In the genomic region with DNA sequence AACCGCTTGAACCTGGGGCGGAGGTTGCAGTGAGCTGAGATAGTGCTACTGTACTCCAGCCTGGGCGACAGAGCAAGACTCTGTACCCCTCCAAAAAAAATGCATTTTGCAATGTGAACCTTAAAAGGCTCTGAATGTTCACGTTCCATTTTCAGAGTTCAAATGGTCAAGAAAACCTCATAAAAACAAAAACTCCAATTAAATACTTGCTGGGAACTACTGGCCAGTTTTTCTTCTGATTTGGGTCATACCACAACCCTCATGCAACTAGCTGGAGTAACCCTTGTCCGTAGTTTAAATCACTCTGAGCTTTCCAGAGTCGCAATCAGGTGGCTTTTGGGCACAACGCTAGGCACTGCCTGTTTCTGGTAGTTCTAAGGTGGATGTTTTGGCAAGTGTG, we compare ENCODE assay signal across 23 cellular contexts.
"Had no signal": no experiment of that assay in that cellular context is flagged by ENCODE, and none has a peak within 500 bp of the region (broad histone marks: within the 10 kb centered on the region; RNA-seq: fewer than 3 reads in every experiment).

No MANE protein-coding gene starts in this region.

- H3K27ac ChIP-seq: neural progenitor cell, ovary, parathyroid adenoma, psoas muscle, right lobe of liver, sigmoid colon, stomach, thoracic aorta, thyroid gland, tibial nerve, upper lobe of left lung, vagina had no signal

- H3K4me3 ChIP-seq: neural progenitor cell, ovary, psoas muscle, right lobe of liver, sigmoid colon, stomach, thoracic aorta, thyroid gland, tibial nerve, upper lobe of left lung, vagina had no signal

- H3K27me3 ChIP-seq: ovary, right lobe of liver, thyroid gland, tibial nerve, upper lobe of left lung, vagina had no signal

- DNase-seq: occipital lobe; ovary; posterior cingulate gyrus; psoas muscle; right cardiac atrium; right lobe of liver; sigmoid colon; small intestine; stimulated activated CD4-positive, alpha-beta T cell treated with anti-CD3 and anti-CD28 coated beads, Interleukin-15, amount 100 ng/mL, for 24 hours; stimulated activated CD4-positive, alpha-beta T cell treated with anti-CD3 and anti-CD28 coated beads, Interleukin-2, amount 100 ng/mL, for 24 hours; stimulated activated CD4-positive, alpha-beta T cell treated with anti-CD3 and anti-CD28 coated beads, Interleukin-2, amount 100 ng/mL, for 48 hours; stimulated activated CD4-positive, alpha-beta T cell treated with anti-CD3 and anti-CD28 coated beads, Interleukin-4, amount 100 ng/mL, for 24 hours; stimulated activated naive B cell treated with anti-CD40 and anti-IgM and Interleukin-4, amounts not matched to agents 10 μg/mL and 1 μg/mL and 100 μg/mL, for 72 hours; stimulated activated naive CD4-positive, alpha-beta T cell treated with Interleukin-2 at 50 U/mL for 16 hours; stomach; thyroid gland; upper lobe of left lung had no signal

- H3K79me2 ChIP-seq: parathyroid adenoma had no signal

- H3K4me2 ChIP-seq: neural progenitor cell had no signal

- H3K4me1 ChIP-seq: parathyroid adenoma, psoas muscle had no signal

- H3K36me3 ChIP-seq: neural progenitor cell, ovary, right lobe of liver, sigmoid colon, stomach, thoracic aorta, thyroid gland, tibial nerve, upper lobe of left lung, vagina had no signal

- ATAC-seq: psoas muscle; right cardiac atrium; right lobe of liver; stimulated activated effector memory CD8-positive, alpha-beta T cell treated with anti-CD3 and anti-CD28 coated beads, Interleukin-12 subunit alpha, Interleukin-12 subunit beta, amount 100 ng/mL, for 72 hours; stimulated activated naive B cell treated with anti-CD40 and anti-IgM and Interleukin-4, amounts not matched to agents 10 μg/mL and 1 μg/mL and 100 μg/mL, for 72 hours had no signal

- H3K9ac ChIP-seq: neural progenitor cell, parathyroid adenoma had no signal

- H3K9me3 ChIP-seq: ovary, psoas muscle, right lobe of liver, sigmoid colon, stomach, thoracic aorta, thyroid gland, tibial nerve, upper lobe of left lung, vagina had no signal

- H2AFZ ChIP-seq: neural progenitor cell, parathyroid adenoma had no signal
